14 cellular contexts compared by ENCODE assay signal in the genomic region with DNA sequence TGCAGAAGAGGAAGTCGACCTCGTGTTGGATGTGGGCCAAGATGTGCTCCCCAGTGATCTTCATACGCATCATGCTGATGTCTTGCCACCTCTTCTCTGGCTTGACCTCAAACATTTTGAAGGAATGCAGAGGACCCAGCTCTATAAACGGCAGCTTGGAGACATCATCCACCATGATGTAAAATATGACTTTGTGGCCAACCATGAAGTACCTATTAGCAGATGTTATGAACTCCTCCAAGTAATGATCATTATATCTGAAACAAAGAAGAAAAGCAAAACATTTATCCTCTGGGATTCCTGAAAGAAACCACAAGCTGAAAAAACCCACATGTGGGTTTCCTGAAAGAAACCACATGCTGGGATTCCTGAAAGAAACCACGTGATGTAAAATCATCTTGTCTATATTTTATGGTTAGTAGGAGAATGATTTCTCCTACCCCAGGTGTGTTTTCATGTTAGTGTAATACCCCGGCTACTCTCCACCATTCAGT. TPM values are rescaled to one million over a fixed set of nuclear protein-coding genes. Genes with fewer than 3 reads are reported as not detected.
A peak's percentile ranks its signal among the peaks of the same experiment; 100 is the strongest.
DNase-seq lines count a peak whose midpoint lies in the region; TF ChIP-seq lines count a peak whose summit lies in the region.
"Had no signal": no experiment of that assay in that cellular context is flagged by ENCODE, and none has a peak within 500 bp of the region (broad histone marks: within the 10 kb centered on the region; RNA-seq: fewer than 3 reads in every experiment).

No MANE protein-coding gene starts in this region.

- H3K79me2 ChIP-seq in mammary epithelial cell (ENCODE audit: insufficient read depth, low read length): no peaks in the 10 kb centered on the region
- H3K79me2 ChIP-seq in fibroblast of lung (ENCODE audit: control insufficient read depth, insufficient read depth, low read length): no peaks in the 10 kb centered on the region

- no peaks in the 10 kb centered on the region for H3K36me3 Mint-ChIP-seq in MCF 10A (ENCODE audit: insufficient read depth, unreplicated experiment)
- H3K36me3 Mint-ChIP-seq in activated T-helper 2 cell treated with anti-CD3 and anti-CD28 coated beads, Interferon-gamma antibody, Interleukin-2, Interleukin-4, amounts not matched to agents 10 μg/mL and 5 μg/mL and 100 μg/mL, durations not matched to agents 14 hours and 24 hours and 36 hours (ENCODE audit: low read depth): no peaks in the 10 kb centered on the region
- H3K36me3 Mint-ChIP-seq: activated CD4-positive, alpha-beta memory T cell treated with anti-CD3 and anti-CD28 coated beads for 36 hours had no signal

- H3K4me2 ChIP-seq in mammary epithelial cell (ENCODE audit: insufficient read depth, low read depth, low read length) (no peak overlapping the region), fibroblast of lung (ENCODE audit: extremely low read depth, insufficient read depth, low read length) (no peak overlapping the region)

- H3K36me3 ChIP-seq in mammary epithelial cell (ENCODE audit: insufficient read depth, low read length): no peaks in the 10 kb centered on the region
- no peaks in the 10 kb centered on the region for H3K36me3 ChIP-seq in fibroblast of lung (ENCODE audit: control insufficient read depth, insufficient read depth, low read length)
- H3K36me3 ChIP-seq: tibial nerve had no signal

- in situ Hi-C loops in mammary epithelial cell (cut with MboI; ENCODE audit: low sequenced_read_pairs in 2 of 2): no loop called here

- H3K4me3 ChIP-seq in mammary epithelial cell (replicated peaks in 1 of 3; ENCODE audit: insufficient read depth in 1 of 3, low read depth in 2 of 3, low read length in 3 of 3) (no peak overlapping the region), fibroblast of lung (replicated peaks in 1 of 4; ENCODE audit: control extremely low read depth in 1 of 4, insufficient read depth in 1 of 4, low read depth in 3 of 4, low read length in 4 of 4) (no peak overlapping the region)
- H3K4me3 ChIP-seq: coronary artery, tibial nerve had no signal

- DNase-seq in mammary epithelial cell: peak; percentile 77
- no peak for DNase-seq in MCF 10A (ENCODE audit: unreplicated experiment)
- DNase-seq in NCI-H226: peak; percentile 53
- peak; percentile 47 to 91 for DNase-seq in fibroblast of lung (ENCODE audit: low read depth in 2 of 2)
- DNase-seq in dermis blood vessel endothelial cell: no peak
- DNase-seq in activated T-helper 2 cell treated with anti-CD3 and anti-CD28 coated beads, Interferon-gamma antibody, Interleukin-2, Interleukin-4, amounts not matched to agents 10 μg/mL and 5 μg/mL and 100 μg/mL, durations not matched to agents 14 hours and 24 hours and 36 hours (ENCODE audit: low spot score): no peak
- no peak for DNase-seq in cardiac septum (ENCODE audit: low spot score)
- no peak for DNase-seq in activated T-cell treated with anti-CD3 and anti-CD28 coated beads for 4 hours
- DNase-seq: activated CD4-positive, alpha-beta memory T cell treated with anti-CD3 and anti-CD28 coated beads for 36 hours; NCI-H345; stimulated activated CD4-positive, alpha-beta T cell treated with anti-CD3 and anti-CD28 coated beads, Interleukin-12 subunit alpha, Interleukin-12 subunit beta, amount 100 ng/mL, for 4 hours had no signal

- H3K4me1 ChIP-seq in mammary epithelial cell (ENCODE audit: insufficient read depth, low read length): peaks cover 13% of the 10 kb centered on the region
- H3K4me1 ChIP-seq in fibroblast of lung (ENCODE audit: control insufficient read depth, extremely low read depth, insufficient read depth, low read length): no peaks in the 10 kb centered on the region
- H3K4me1 ChIP-seq: tibial nerve had no signal

- H3K27me3 Mint-ChIP-seq in MCF 10A (ENCODE audit: insufficient read depth, unreplicated experiment): peaks cover 45% of the 10 kb centered on the region
- H3K27me3 Mint-ChIP-seq in activated T-helper 2 cell treated with anti-CD3 and anti-CD28 coated beads, Interferon-gamma antibody, Interleukin-2, Interleukin-4, amounts not matched to agents 10 μg/mL and 5 μg/mL and 100 μg/mL, durations not matched to agents 14 hours and 24 hours and 36 hours (ENCODE audit: low read depth): peaks cover 53% of the 10 kb centered on the region

- H3K27ac ChIP-seq in mammary epithelial cell (ENCODE audit: insufficient read depth, low read depth, low read length) (no peak overlapping the region), fibroblast of lung (ENCODE audit: insufficient read depth, low read length) (no peak overlapping the region)
- H3K27ac ChIP-seq: coronary artery, tibial nerve had no signal

- CTCF ChIA-PET in mammary epithelial cell (lab: Charles Lee; ENCODE audit: low non-redundant PET): interaction anchor here (0.6 kb wide), 1 partner anchor 16 kb away, joined by 30 read pairs; no protein-coding TSS in a partner anchor
- CTCF ChIA-PET in MCF 10A (lab: Yijun Ruan, JAX): no interaction called here

- H3K9me3 Mint-ChIP-seq in MCF 10A (ENCODE audit: unreplicated experiment): no peaks in the 10 kb centered on the region
- H3K9me3 Mint-ChIP-seq in activated T-helper 2 cell treated with anti-CD3 and anti-CD28 coated beads, Interferon-gamma antibody, Interleukin-2, Interleukin-4, amounts not matched to agents 10 μg/mL and 5 μg/mL and 100 μg/mL, durations not matched to agents 14 hours and 24 hours and 36 hours: no peaks in the 10 kb centered on the region
- H3K9me3 Mint-ChIP-seq: activated CD4-positive, alpha-beta memory T cell treated with anti-CD3 and anti-CD28 coated beads for 36 hours had no signal

- H3K9me3 ChIP-seq in mammary epithelial cell (replicated peaks; ENCODE audit: insufficient read depth, low read length) (no peaks in the 10 kb centered on the region), fibroblast of lung (ENCODE audit: control insufficient read depth, insufficient read depth, low read depth, low read length) (no peaks in the 10 kb centered on the region)
- H3K9me3 ChIP-seq: tibial nerve had no signal

- POLR2A ChIA-PET in MCF 10A (lab: Yijun Ruan, JAX): interaction anchor here (0.6 to 1.0 kb wide), 2 partner anchors 8 to 10 kb away, joined by 3 to 4 read pairs; no protein-coding TSS in a partner anchor

- no peak overlapping the region for H3K4me3 Mint-ChIP-seq in MCF 10A (ENCODE audit: unreplicated experiment)
- no peak overlapping the region for H3K4me3 Mint-ChIP-seq in activated T-helper 2 cell treated with anti-CD3 and anti-CD28 coated beads, Interferon-gamma antibody, Interleukin-2, Interleukin-4, amounts not matched to agents 10 μg/mL and 5 μg/mL and 100 μg/mL, durations not matched to agents 14 hours and 24 hours and 36 hours (ENCODE audit: low read depth)
- H3K4me3 Mint-ChIP-seq: activated CD4-positive, alpha-beta memory T cell treated with anti-CD3 and anti-CD28 coated beads for 36 hours; nephron had no signal

- dilution Hi-C loops in mammary epithelial cell (cut with HindIII; ENCODE audit: low sequenced_read_pairs): loop anchor here (5.0 to 10.0 kb wide), 2 partner anchors 57 to 75 kb away; no protein-coding TSS in a partner anchor

- H3K4me1 Mint-ChIP-seq in MCF 10A (ENCODE audit: insufficient read depth, unreplicated experiment): peaks cover 5% of the 10 kb centered on the region
- peaks cover 19% of the 10 kb centered on the region for H3K4me1 Mint-ChIP-seq in activated T-helper 2 cell treated with anti-CD3 and anti-CD28 coated beads, Interferon-gamma antibody, Interleukin-2, Interleukin-4, amounts not matched to agents 10 μg/mL and 5 μg/mL and 100 μg/mL, durations not matched to agents 14 hours and 24 hours and 36 hours (ENCODE audit: low read depth)

- H3K27ac Mint-ChIP-seq in MCF 10A (ENCODE audit: low read depth, unreplicated experiment): no peak overlapping the region
- no peak overlapping the region for H3K27ac Mint-ChIP-seq in activated T-helper 2 cell treated with anti-CD3 and anti-CD28 coated beads, Interferon-gamma antibody, Interleukin-2, Interleukin-4, amounts not matched to agents 10 μg/mL and 5 μg/mL and 100 μg/mL, durations not matched to agents 14 hours and 24 hours and 36 hours
- H3K27ac Mint-ChIP-seq: activated CD4-positive, alpha-beta memory T cell treated with anti-CD3 and anti-CD28 coated beads for 36 hours; nephron had no signal

- TF ChIP-seq CTCF in mammary epithelial cell (conservative IDR thresholded peaks at IDR 0.05 in 1 of 2, IDR thresholded peaks at IDR 0.05 in 1 of 2; ENCODE audit: extremely low read depth in 1 of 2, insufficient read depth in 1 of 2, low read depth in 1 of 2, low read length in 2 of 2): no peak
- no peak for TF ChIP-seq CTCF in MCF 10A (IDR thresholded peaks at IDR 0.05; ENCODE audit: unreplicated experiment)
- no peak for TF ChIP-seq CTCF in fibroblast of lung (conservative IDR thresholded peaks at IDR 0.05 in 1 of 2, IDR thresholded peaks at IDR 0.05 in 1 of 2; ENCODE audit: low read depth in 1 of 2, low read length in 2 of 2)

- WGBS in mammary epithelial cell (ENCODE audit: low coverage, missing lambda C conversion rate): 26% methylated on average over 5 of the region's 6 CpGs

- intact Hi-C loops in mammary epithelial cell (cut with micrococcal nuclease) (loop anchor here (5.0 kb wide), 1 partner anchor 90 kb away; no protein-coding TSS in a partner anchor), MCF 10A (cut with micrococcal nuclease) (loop anchor here (10.0 kb wide), 1 partner anchor 87 kb away; no protein-coding TSS in a partner anchor), cardiac septum (cut with DNase I) (loop anchor here (10.0 kb wide), 1 partner anchor 47 kb away; the partner anchor contains the start of gene GGTA1)
- intact Hi-C loops in activated T-helper 2 cell treated with anti-CD3 and anti-CD28 coated beads, Interferon-gamma antibody, Interleukin-2, Interleukin-4, amounts not matched to agents 10 μg/mL and 5 μg/mL and 100 μg/mL, durations not matched to agents 14 hours and 24 hours and 36 hours (cut with micrococcal nuclease): no loop called here

- no peaks in the 10 kb centered on the region for H4K20me1 ChIP-seq in mammary epithelial cell (ENCODE audit: insufficient read depth, low read length)
- no peaks in the 10 kb centered on the region for H4K20me1 ChIP-seq in fibroblast of lung (ENCODE audit: control insufficient read depth, extremely low read depth, insufficient read depth, low read length)

- no peak overlapping the region for H2AFZ ChIP-seq in mammary epithelial cell (ENCODE audit: low read depth, low read length)
- H2AFZ ChIP-seq in fibroblast of lung (ENCODE audit: low read length): no peak overlapping the region

- H3K27me3 ChIP-seq in mammary epithelial cell (ENCODE audit: insufficient read depth, low read length) (peaks cover 13% of the 10 kb centered on the region), fibroblast of lung (ENCODE audit: control insufficient read depth, insufficient read depth, low read length) (peaks cover 14% of the 10 kb centered on the region)
- H3K27me3 ChIP-seq: tibial nerve had no signal

- BruUV-seq in mammary epithelial cell (replicated peaks; lab: Mats Ljungman, UMichigan) (no TSS peak), MCF 10A (replicated peaks; lab: Mats Ljungman, UMichigan) (no TSS peak)

- H3K9ac ChIP-seq in mammary epithelial cell (ENCODE audit: insufficient read depth, low read length) (no peak overlapping the region), fibroblast of lung (ENCODE audit: insufficient read depth, low read length) (no peak overlapping the region)

RNA-seq across cellular contexts. Expression of gene GGTA1, which starts 52.3 kb away (rescaled TPM):
- total RNA-seq in mammary epithelial cell (not detected), MCF 10A (2022) (not detected in 2 replicates), fibroblast of lung (under 0.01 TPM in 1 of 2 replicates, not detected in the other), dermis blood vessel endothelial cell (6.2 and 8.7 TPM in 2 replicates), cardiac septum (8.8 TPM)
- polyA plus RNA-seq in mammary epithelial cell (not detected), fibroblast of lung (0.03 TPM in 1 of 2 replicates, not detected in the other)
- polyA minus RNA-seq in mammary epithelial cell (not detected), fibroblast of lung (ENCODE audit: low replicate concordance) (not detected in 2 replicates)
- polyA plus RNA-seq in fibroblast of lung (2012): 0.13 and 0.16 TPM in 2 replicates
- total RNA-seq in activated T-helper 2 cell treated with anti-CD3 and anti-CD28 coated beads, Interferon-gamma antibody, Interleukin-2, Interleukin-4, amounts not matched to agents 10 μg/mL and 5 μg/mL and 100 μg/mL, durations not matched to agents 14 hours and 24 hours and 36 hours: not detected in 2 replicates
- total RNA-seq: activated CD4-positive, alpha-beta memory T cell treated with anti-CD3 and anti-CD28 coated beads for 36 hours had no signal

Comparison
In these comparisons a context has a peak if more than half of its experiments do, and no peak if none do; other contexts are left out.
1. DNase-seq: peak in mammary epithelial cell (single experiment), NCI-H226 (single experiment) and fibroblast of lung (2 of 2); none in MCF 10A (single experiment), dermis blood vessel endothelial cell (single experiment), activated T-helper 2 cell treated with anti-CD3 and anti-CD28 coated beads, Interferon-gamma antibody, Interleukin-2, Interleukin-4, amounts not matched to agents 10 μg/mL and 5 μg/mL and 100 μg/mL, durations not matched to agents 14 hours and 24 hours and 36 hours (single experiment), cardiac septum (single experiment) and activated T-cell treated with anti-CD3 and anti-CD28 coated beads for 4 hours (single experiment).